ENCODE assay signal across 23 cellular contexts in genomic region chr1:186739515-186739914, GRCh38. TPM values are rescaled to one million over a fixed set of nuclear protein-coding genes. Genes with fewer than 3 reads are reported as not detected.
A peak's percentile ranks its signal among the peaks of the same experiment; 100 is the strongest.
DNase-seq lines count a peak whose midpoint lies in the region; ATAC-seq, FAIRE-seq and TF ChIP-seq lines count a peak whose summit lies in the region.
"Had no signal": no experiment of that assay in that cellular context is flagged by ENCODE, and none has a peak within 500 bp of the region (broad histone marks: within the 10 kb centered on the region; RNA-seq: fewer than 3 reads in every experiment).

No MANE protein-coding gene starts in this region.

- POLR2A ChIA-PET in GM12878 (lab: Charles Lee) (interaction anchor here (0.5 kb wide), 1 partner anchor 80 kb away, joined by 3 read pairs; no protein-coding TSS in a partner anchor), HepG2 (lab: Yijun Ruan, JAX) (no interaction called here)

- peaks cover 3% of the 10 kb centered on the region for H3K27me3 Mint-ChIP-seq in activated CD8-positive, alpha-beta memory T cell treated with anti-CD3 and anti-CD28 coated beads, Interleukin-2, amount 10 ng/mL, durations not matched to agents 7 days and 5 days
- no peaks in the 10 kb centered on the region for H3K27me3 Mint-ChIP-seq in T-helper 17 cell

- H3K27ac ChIP-seq in GM12878 (ENCODE audit: control insufficient read depth, insufficient read depth) = peak overlapping the region; percentile 28; the same call in 1 of the 2 replicates
- no peak overlapping the region for H3K27ac ChIP-seq in HepG2 (ENCODE audit: extremely low read length, insufficient read depth, low read length)
- H3K27ac ChIP-seq: KMS-11, SJSA1 had no signal

- intact Hi-C loops in GM12878 (cut with micrococcal nuclease; ENCODE audit: unreplicated experiment) (no loop called here), HepG2 (cut with micrococcal nuclease; ENCODE audit: unreplicated experiment) (no loop called here)

- no peak for FAIRE-seq in GM12878 (lab: Jason Lieb, UNC)
- no peak for FAIRE-seq in HepG2 (lab: Jason Lieb, UNC)
- FAIRE-seq: G401.6, RCC 7860 had no signal

- TF ChIP-seq CTCF in GM12878 (IDR thresholded peaks at IDR 0.05 in 2 of 3, conservative IDR thresholded peaks at IDR 0.05 in 1 of 3; ENCODE audit: control insufficient read depth in 2 of 3, extremely low read depth in 1 of 3, insufficient read depth in 1 of 3, low read depth in 3 of 3, low read length in 3 of 3) (no peak), HepG2 (CRISPR knock-in tag; IDR thresholded peaks at IDR 0.05) (no peak)

- no TSS peak for BruUV-seq in GM12878 (replicated peaks; lab: Mats Ljungman, UMichigan)
- no TSS peak for BruUV-seq in HepG2 (replicated peaks; lab: Mats Ljungman, UMichigan)

- H3K9ac ChIP-seq in GM12878 (ENCODE audit: control insufficient read depth, insufficient read depth, low read length) (no peak overlapping the region), HepG2 (ENCODE audit: insufficient read depth, low read depth, low read length) (no peak overlapping the region)
- H3K9ac ChIP-seq: KMS-11 had no signal

- peaks cover 6% of the 10 kb centered on the region for H3K9me3 Mint-ChIP-seq in activated CD8-positive, alpha-beta memory T cell treated with anti-CD3 and anti-CD28 coated beads, Interleukin-2, amount 10 ng/mL, durations not matched to agents 7 days and 5 days (ENCODE audit: low read depth)
- H3K9me3 Mint-ChIP-seq: CD8-positive, alpha-beta T cell; H9; HFFc6 had no signal

- H3K36me3 ChIP-seq in GM12878 (ENCODE audit: control insufficient read depth in 2 of 2, insufficient read depth in 2 of 2, low read length in 1 of 2) = no peaks in the 10 kb centered on the region
- H3K36me3 ChIP-seq in neuron (ENCODE audit: insufficient read depth, low read length) = no peaks in the 10 kb centered on the region
- no peaks in the 10 kb centered on the region for H3K36me3 ChIP-seq in HepG2 (replicated peaks in 1 of 2; ENCODE audit: control insufficient read depth in 1 of 2, insufficient read depth in 2 of 2, low read length in 2 of 2)
- H3K36me3 ChIP-seq: SJSA1 had no signal

- H3K4me3 ChIP-seq in GM12878 = no peak overlapping the region
- H3K4me3 ChIP-seq in neuron (ENCODE audit: low read length) = no peak overlapping the region
- H3K4me3 ChIP-seq in HepG2 (replicated peaks in 1 of 3; ENCODE audit: insufficient read depth in 1 of 3, low read depth in 2 of 3, low read length in 3 of 3) = no peak overlapping the region
- H3K4me3 ChIP-seq: SJSA1 had no signal

- H3K4me2 ChIP-seq in GM12878 (ENCODE audit: control insufficient read depth, insufficient read depth) = no peak overlapping the region
- no peak overlapping the region for H3K4me2 ChIP-seq in HepG2 (ENCODE audit: low read depth, low read length)
- H3K4me2 ChIP-seq: KMS-11 had no signal

- 66% methylated on average over 4 of the region's 4 CpGs for WGBS in GM12878 (ENCODE audit: insufficient coverage, insufficient replicate concordance, low lambda C conversion rate, missing lambda C conversion rate)
- 32% methylated on average over 4 of the region's 4 CpGs for WGBS in HepG2 (ENCODE audit: low lambda C conversion rate)

- TF ChIP-seq RAD21 in GM12878 (IDR thresholded peaks at IDR 0.05; ENCODE audit: insufficient read depth, low read depth, low read length) (no peak), HepG2 (CRISPR knock-in tag; IDR thresholded peaks at IDR 0.05) (no peak)

- peaks cover 25% of the 10 kb centered on the region for H3K4me1 Mint-ChIP-seq in activated CD8-positive, alpha-beta memory T cell treated with anti-CD3 and anti-CD28 coated beads, Interleukin-2, amount 10 ng/mL, durations not matched to agents 7 days and 5 days
- H3K4me1 Mint-ChIP-seq in T-helper 17 cell = peaks cover 5% of the 10 kb centered on the region
- H3K4me1 Mint-ChIP-seq: H9 had no signal

- TF ChIP-seq EP300 in GM12878 (IDR thresholded peaks at IDR 0.05; ENCODE audit: borderline replicate concordance in 1 of 2, control insufficient read depth in 1 of 2, low read depth in 2 of 2, low read length in 2 of 2) (no peak), HepG2 (IDR thresholded peaks at IDR 0.05; ENCODE audit: low read depth in 2 of 2, low read length in 2 of 2) (no peak), HepG2 (CRISPR knock-in tag; IDR thresholded peaks at IDR 0.05; ENCODE audit: borderline replicate concordance) (no peak)

- peak overlapping the region; percentile 79 for H3K27ac Mint-ChIP-seq in activated CD8-positive, alpha-beta memory T cell treated with anti-CD3 and anti-CD28 coated beads, Interleukin-2, amount 10 ng/mL, durations not matched to agents 7 days and 5 days
- H3K27ac Mint-ChIP-seq in T-helper 17 cell = no peak overlapping the region
- H3K27ac Mint-ChIP-seq: CD8-positive, alpha-beta T cell; HFFc6 had no signal

- no peak for DNase-seq in activated CD8-positive, alpha-beta memory T cell treated with anti-CD3 and anti-CD28 coated beads, Interleukin-2, amount 10 ng/mL, durations not matched to agents 7 days and 5 days
- DNase-seq in activated CD8-positive, alpha-beta memory T cell treated with anti-CD3 and anti-CD28 coated beads, Interleukin-2, amount 50 U/mL, for 48 hours = no peak
- DNase-seq in GM12878 (ENCODE audit: low read depth, low spot score) (no peak), T-helper 17 cell (no peak), HepG2 (ENCODE audit: low spot score) (no peak)
- DNase-seq: AML-193; C1 segment of cervical spinal cord; CD8-positive, alpha-beta T cell; H9; HFFc6; NCI-H1417; NCI-H1694 treated with DMSO at 0.1 percent for 48 hours; NCI-H2081 treated with DMSO at 0.1 percent for 48 hours; NCI-H446; NCI-H526 had no signal

- H3K27me3 ChIP-seq in GM12878 (replicated peaks in 1 of 2; ENCODE audit: control insufficient read depth in 2 of 2, insufficient read depth in 2 of 2, low read length in 1 of 2) (no peaks in the 10 kb centered on the region), neuron (ENCODE audit: insufficient read depth, low read length) (no peaks in the 10 kb centered on the region), HepG2 (ENCODE audit: control insufficient read depth in 1 of 2, insufficient read depth in 2 of 2, low read length in 2 of 2) (no peaks in the 10 kb centered on the region)
- H3K27me3 ChIP-seq: SJSA1 had no signal

- H2AFZ ChIP-seq in GM12878 (ENCODE audit: control insufficient read depth, low read depth, low read length) (no peak overlapping the region), neuron (ENCODE audit: low read depth, low read length) (peak overlapping the region; percentile 16), HepG2 (ENCODE audit: low read length) (no peak overlapping the region)

- CTCF ChIA-PET in activated CD8-positive, alpha-beta memory T cell treated with anti-CD3 and anti-CD28 coated beads, Interleukin-2, amount 10 ng/mL, durations not matched to agents 7 days and 5 days (lab: Charles Lee) = no interaction called here
- CTCF ChIA-PET in GM12878 (lab: Yijun Ruan, JAX) (interaction anchor here (0.8 to 2.2 kb wide), 3 partner anchors 16 to 257 kb away, joined by 3 to 11 read pairs (median 4); no protein-coding TSS in a partner anchor), HepG2 (lab: Yijun Ruan, JAX; ENCODE audit: low intra/inter-chr PET ratio, low total read pairs) (no interaction called here)

- H3K4me3 Mint-ChIP-seq in activated CD8-positive, alpha-beta memory T cell treated with anti-CD3 and anti-CD28 coated beads, Interleukin-2, amount 10 ng/mL, durations not matched to agents 7 days and 5 days = no peak overlapping the region
- H3K4me3 Mint-ChIP-seq in T-helper 17 cell = no peak overlapping the region
- H3K4me3 Mint-ChIP-seq: CD8-positive, alpha-beta T cell; H9; HFFc6 had no signal

- H3K9me3 ChIP-seq in GM12878 (replicated peaks; ENCODE audit: control insufficient read depth, insufficient read depth, low read length) (no peaks in the 10 kb centered on the region), neuron (ENCODE audit: low read length) (no peaks in the 10 kb centered on the region), T-helper 17 cell (ENCODE audit: control insufficient read depth, low read length, poor library complexity, severe bottlenecking) (no peaks in the 10 kb centered on the region), HepG2 (ENCODE audit: low read length) (no peaks in the 10 kb centered on the region)
- H3K9me3 ChIP-seq: SJSA1 had no signal

- peaks cover 2% of the 10 kb centered on the region for H3K36me3 Mint-ChIP-seq in activated CD8-positive, alpha-beta memory T cell treated with anti-CD3 and anti-CD28 coated beads, Interleukin-2, amount 10 ng/mL, durations not matched to agents 7 days and 5 days
- H3K36me3 Mint-ChIP-seq in T-helper 17 cell (ENCODE audit: low read depth) = no peaks in the 10 kb centered on the region
- H3K36me3 Mint-ChIP-seq: CD8-positive, alpha-beta T cell had no signal

- no peak for ATAC-seq in activated CD8-positive, alpha-beta memory T cell treated with anti-CD3 and anti-CD28 coated beads, Interleukin-2, amount 10 ng/mL, durations not matched to agents 7 days and 5 days
- peak; percentile 24 for ATAC-seq in HG02798 (IDR thresholded peaks at IDR 0.05; ENCODE audit: poor library complexity, unreplicated experiment)
- ATAC-seq in GM12878 = peak; percentile 57
- no peak for ATAC-seq in T-helper 17 cell
- no peak for ATAC-seq in HepG2
- no peak for ATAC-seq in GM21423 (IDR thresholded peaks at IDR 0.05; ENCODE audit: unreplicated experiment)
- ATAC-seq: CD8-positive, alpha-beta T cell had no signal

- H3K4me1 ChIP-seq in GM12878 (ENCODE audit: control insufficient read depth, insufficient read depth, low read length) (peaks cover 8% of the 10 kb centered on the region; the same call in 1 of the 2 replicates), neuron (ENCODE audit: insufficient read depth, low read length) (no peaks in the 10 kb centered on the region), HepG2 (ENCODE audit: insufficient read depth, low read length) (no peaks in the 10 kb centered on the region)
- H3K4me1 ChIP-seq: SJSA1 had no signal

- in situ Hi-C loops in GM12878 (cut with MboI) (no loop called here), HepG2 (cut with HindIII; ENCODE audit: extremely low pct_ligation_motif_present, low pct_unique_long_range_greater_than_20kb) (no loop called here)

- no peak for TF ChIP-seq POLR2A in GM12878 (IDR thresholded peaks at IDR 0.05; ENCODE audit: low read depth, low read length)
- TF ChIP-seq POLR2A in HepG2 (IDR thresholded peaks at IDR 0.05; ENCODE audit: insufficient read depth in 1 of 2, low read depth in 2 of 2, low read length in 2 of 2) = no peak

- RAD21 ChIA-PET in GM12878 (lab: Charles Lee; ENCODE audit: unreplicated experiment) = no interaction called here

- H4K20me1 ChIP-seq in GM12878 (ENCODE audit: control insufficient read depth, insufficient read depth) (no peaks in the 10 kb centered on the region), HepG2 (ENCODE audit: insufficient read depth, low read length) (no peaks in the 10 kb centered on the region)

- H3K79me2 ChIP-seq in GM12878 (ENCODE audit: control insufficient read depth, insufficient read depth, low read length) = no peaks in the 10 kb centered on the region
- H3K79me2 ChIP-seq in HepG2 (ENCODE audit: insufficient read depth, low read length) = no peaks in the 10 kb centered on the region

- SMC1A ChIA-PET in GM12878 (lab: Charles Lee; ENCODE audit: uncharacterized antibody, unreplicated experiment) = interaction anchor here (1.0 to 1.2 kb wide), 4 partner anchors 16 to 55 kb away, joined by 3 to 4 read pairs (median 4); no protein-coding TSS in a partner anchor

RNA-seq across cellular contexts. Expression of gene PTGS2, which starts 59.3 kb away (rescaled TPM):
- total RNA-seq in activated CD8-positive, alpha-beta memory T cell treated with anti-CD3 and anti-CD28 coated beads, Interleukin-2, amount 10 ng/mL, durations not matched to agents 7 days and 5 days = 1 to 10 TPM in 1 of 2 experiments, not detected in 1; 2.2 TPM
- 0.21 TPM in 1 of 2 replicates, not detected in the other for total RNA-seq in GM12878 (2013; cell fraction: nucleolus; rRNA removed)
- total RNA-seq in GM12878 (2014; rRNA removed) = 0.22 TPM in 1 of 2 replicates, not detected in the other
- 0.04 and 0.09 TPM in 2 replicates for total RNA-seq in GM12878 (2014; rRNA removed; fragmentation: Illumina TruSeq; extraction: Trizol)
- total RNA-seq in GM12878 (2021) = 0.13 TPM in 1 of 2 replicates, not detected in the other
- 0.14 TPM for polyA plus RNA-seq in GM12878 (2011; ENCODE audit: low read depth)
- 0.11 and 0.13 TPM in 2 replicates for polyA plus RNA-seq in GM12878 (2011; rRNA removed)
- polyA plus RNA-seq in GM12878 (2011; cell fraction: cytosol; rRNA removed) = 0.06 and 0.08 TPM in 2 replicates
- polyA plus RNA-seq in GM12878 (2011; cell fraction: nucleus; rRNA removed) = 0.04 and 0.12 TPM in 2 replicates
- polyA plus RNA-seq in GM12878 (2012) = 0.07 TPM in 2 replicates
- 0.06 TPM in 1 of 2 replicates, not detected in the other for polyA plus RNA-seq in GM12878 (2014; fragmentation: Illumina TruSeq; extraction: Trizol)
- polyA plus RNA-seq in GM12878 (2014; fragmentation: Nextera tagmentation; extraction: Ambion mirVana) = under 1 TPM in 1 of 2 experiments, not detected in 1; 0.10 TPM
- 0.04 and 0.24 TPM in 2 replicates for polyA plus RNA-seq in GM12878 (2014; rRNA removed)
- under 1 TPM in 1 of 2 experiments, not detected in 1; 0.12 TPM for polyA plus RNA-seq in GM12878 (2016; fragmentation: Nextera tagmentation; extraction: Ambion mirVana)
- polyA minus RNA-seq in GM12878 (2011; rRNA and poly(A)+ RNA removed) = 0.10 TPM in 1 of 2 replicates, not detected in the other
- polyA minus RNA-seq in GM12878 (2011; cell fraction: cytosol; rRNA and poly(A)+ RNA removed) = not detected in 2 replicates
- polyA minus RNA-seq in GM12878 (2011; cell fraction: nucleus; rRNA and poly(A)+ RNA removed) = 0.10 TPM in 1 of 2 replicates, not detected in the other
- 1 to 10 TPM; 3.5 to 6.4 TPM for total RNA-seq in T-helper 17 cell
- total RNA-seq in HepG2 (2016; rRNA removed; fragmentation: Illumina TruSeq; extraction: Trizol) = not detected in 2 replicates
- not detected in 2 replicates for total RNA-seq in HepG2 (2016; cell fraction: cytosol; rRNA removed; fragmentation: Illumina TruSeq; extraction: Trizol; ENCODE audit: low read depth)
- not detected in 2 replicates for total RNA-seq in HepG2 (2016; cell fraction: insoluble cytoplasmic fraction; rRNA removed; fragmentation: Illumina TruSeq; extraction: Trizol)
- not detected in 2 replicates for total RNA-seq in HepG2 (2016; cell fraction: membrane; rRNA removed; fragmentation: Illumina TruSeq; extraction: Trizol)
- not detected in 2 replicates for total RNA-seq in HepG2 (2016; cell fraction: nucleus; rRNA removed; fragmentation: Illumina TruSeq; extraction: Trizol)
- polyA plus RNA-seq in HepG2 (2011; rRNA removed) = not detected in 2 replicates
- polyA plus RNA-seq in HepG2 (2011; cell fraction: cytosol; rRNA removed) = not detected in 2 replicates
- not detected in 2 replicates for polyA plus RNA-seq in HepG2 (2011; cell fraction: nucleus; rRNA removed)
- not detected in 2 replicates for polyA plus RNA-seq in HepG2 (2012)
- not detected in 2 replicates for polyA plus RNA-seq in HepG2 (2016; cell fraction: cytosol; fragmentation: Illumina TruSeq; extraction: Trizol; ENCODE audit: low read depth)
- not detected in 2 replicates for polyA plus RNA-seq in HepG2 (2016; cell fraction: insoluble cytoplasmic fraction; fragmentation: Illumina TruSeq; extraction: Trizol; ENCODE audit: low read depth)
- not detected in 2 replicates for polyA plus RNA-seq in HepG2 (2016; cell fraction: membrane; fragmentation: Illumina TruSeq; extraction: Trizol; ENCODE audit: low read depth)
- polyA plus RNA-seq in HepG2 (2016; cell fraction: nucleus; fragmentation: Illumina TruSeq; extraction: Trizol; ENCODE audit: insufficient read depth, low read depth) = not detected in 2 replicates
- 34.7 TPM in 1 of 2 replicates, not detected in the other for polyA minus RNA-seq in HepG2 (2011; rRNA and poly(A)+ RNA removed; ENCODE audit: low replicate concordance)
- not detected in 2 replicates for polyA minus RNA-seq in HepG2 (2011; cell fraction: cytosol; rRNA and poly(A)+ RNA removed)
- 0.26 TPM in 1 of 2 replicates, not detected in the other for polyA minus RNA-seq in HepG2 (2011; cell fraction: nucleus; rRNA and poly(A)+ RNA removed)
- total RNA-seq: A172 had no signal

Comparison
In these comparisons a context has a peak if more than half of its experiments do, and no peak if none do; other contexts are left out.
1. ATAC-seq: peak in HG02798 (single experiment) and GM12878 (single experiment); none in activated CD8-positive, alpha-beta memory T cell treated with anti-CD3 and anti-CD28 coated beads, Interleukin-2, amount 10 ng/mL, durations not matched to agents 7 days and 5 days (single experiment), T-helper 17 cell (single experiment), HepG2 (single experiment) and GM21423 (single experiment).